20 cellular contexts compared by ENCODE assay signal in the genomic region with DNA sequence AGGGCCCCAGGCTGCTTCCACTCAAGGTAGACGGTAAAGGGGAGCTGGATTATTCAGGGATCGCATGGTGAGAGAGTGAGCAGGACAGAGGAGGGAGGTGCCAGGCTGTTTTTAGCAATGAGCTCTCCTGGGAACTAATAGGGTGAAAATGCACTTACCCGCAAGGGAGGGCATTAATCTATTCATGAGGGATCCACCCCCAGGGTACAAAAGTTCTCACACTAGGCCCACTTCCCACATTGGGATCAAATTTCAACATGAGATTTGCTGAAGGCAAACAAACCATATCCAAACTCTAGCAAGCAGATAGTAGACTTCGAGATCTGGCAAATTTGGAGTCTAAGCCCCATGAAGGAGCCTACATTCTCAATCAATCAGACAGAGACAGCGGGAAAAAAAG.
"Had no signal": no experiment of that assay in that cellular context is flagged by ENCODE, and none has a peak within 500 bp of the region (broad histone marks: within the 10 kb centered on the region; RNA-seq: fewer than 3 reads in every experiment).

No MANE protein-coding gene starts in this region.

- DNase-seq: effector CD4-positive, alpha-beta T cell; heart right ventricle; hypothalamus; islet precursor cell; left ventricle myocardium inferior; lower lobe of right lung; naive B cell; occipital lobe; pancreas; right lobe of liver; spleen; stimulated activated CD4-positive, alpha-beta T cell treated with anti-CD3 and anti-CD28 coated beads, Interleukin-15, amount 100 ng/mL, for 24 hours; stimulated activated CD4-positive, alpha-beta T cell treated with anti-CD3 and anti-CD28 coated beads, Interleukin-1b, Interleukin-23, amount 100 ng/mL, for 48 hours; stimulated activated CD4-positive, alpha-beta T cell treated with anti-CD3 and anti-CD28 coated beads, Interleukin-4, amount 100 ng/mL, for 4 hours; stimulated activated naive B cell treated with anti-CD40 and anti-IgM and Interleukin-4, amounts not matched to agents 10 μg/mL and 1 μg/mL and 100 μg/mL, for 72 hours; trophoblast cell had no signal

- H3K36me3 ChIP-seq: heart right ventricle, left ventricle myocardium inferior, lower lobe of right lung, pancreas, prostate gland, right lobe of liver, spleen had no signal

- H3K4me1 Mint-ChIP-seq: memory B cell; naive B cell; nephron; stimulated activated naive B cell treated with anti-CD40 and anti-IgM and Interleukin-4, amounts not matched to agents 10 μg/mL and 1 μg/mL and 100 μg/mL, for 72 hours had no signal

- H3K4me1 ChIP-seq: heart right ventricle, left ventricle myocardium inferior, lower lobe of right lung, pancreas, prostate gland, right lobe of liver, spleen had no signal

- H3K36me3 Mint-ChIP-seq: naive B cell; stimulated activated naive B cell treated with anti-CD40 and anti-IgM and Interleukin-4, amounts not matched to agents 10 μg/mL and 1 μg/mL and 100 μg/mL, for 72 hours had no signal

- H3K4me3 Mint-ChIP-seq: memory B cell; naive B cell; nephron; stimulated activated naive B cell treated with anti-CD40 and anti-IgM and Interleukin-4, amounts not matched to agents 10 μg/mL and 1 μg/mL and 100 μg/mL, for 72 hours had no signal

- H3K27me3 Mint-ChIP-seq: naive B cell; stimulated activated naive B cell treated with anti-CD40 and anti-IgM and Interleukin-4, amounts not matched to agents 10 μg/mL and 1 μg/mL and 100 μg/mL, for 72 hours had no signal

- H3K27ac Mint-ChIP-seq: memory B cell; naive B cell; nephron; stimulated activated naive B cell treated with anti-CD40 and anti-IgM and Interleukin-4, amounts not matched to agents 10 μg/mL and 1 μg/mL and 100 μg/mL, for 72 hours had no signal

- H3K9me3 ChIP-seq: heart right ventricle, left ventricle myocardium inferior, lower lobe of right lung, pancreas, prostate gland, right lobe of liver had no signal

- H3K27ac ChIP-seq: coronary artery, heart right ventricle, left ventricle myocardium inferior, lower lobe of right lung, pancreas, prostate gland, right lobe of liver, spleen had no signal

- H3K4me3 ChIP-seq: coronary artery, heart right ventricle, left ventricle myocardium inferior, lower lobe of right lung, pancreas, prostate gland, right lobe of liver, spleen had no signal

- H3K27me3 ChIP-seq: heart right ventricle, pancreas, right lobe of liver, spleen had no signal
